Comparison of ENCODE assay signal across 8 cellular contexts in the genomic region with DNA sequence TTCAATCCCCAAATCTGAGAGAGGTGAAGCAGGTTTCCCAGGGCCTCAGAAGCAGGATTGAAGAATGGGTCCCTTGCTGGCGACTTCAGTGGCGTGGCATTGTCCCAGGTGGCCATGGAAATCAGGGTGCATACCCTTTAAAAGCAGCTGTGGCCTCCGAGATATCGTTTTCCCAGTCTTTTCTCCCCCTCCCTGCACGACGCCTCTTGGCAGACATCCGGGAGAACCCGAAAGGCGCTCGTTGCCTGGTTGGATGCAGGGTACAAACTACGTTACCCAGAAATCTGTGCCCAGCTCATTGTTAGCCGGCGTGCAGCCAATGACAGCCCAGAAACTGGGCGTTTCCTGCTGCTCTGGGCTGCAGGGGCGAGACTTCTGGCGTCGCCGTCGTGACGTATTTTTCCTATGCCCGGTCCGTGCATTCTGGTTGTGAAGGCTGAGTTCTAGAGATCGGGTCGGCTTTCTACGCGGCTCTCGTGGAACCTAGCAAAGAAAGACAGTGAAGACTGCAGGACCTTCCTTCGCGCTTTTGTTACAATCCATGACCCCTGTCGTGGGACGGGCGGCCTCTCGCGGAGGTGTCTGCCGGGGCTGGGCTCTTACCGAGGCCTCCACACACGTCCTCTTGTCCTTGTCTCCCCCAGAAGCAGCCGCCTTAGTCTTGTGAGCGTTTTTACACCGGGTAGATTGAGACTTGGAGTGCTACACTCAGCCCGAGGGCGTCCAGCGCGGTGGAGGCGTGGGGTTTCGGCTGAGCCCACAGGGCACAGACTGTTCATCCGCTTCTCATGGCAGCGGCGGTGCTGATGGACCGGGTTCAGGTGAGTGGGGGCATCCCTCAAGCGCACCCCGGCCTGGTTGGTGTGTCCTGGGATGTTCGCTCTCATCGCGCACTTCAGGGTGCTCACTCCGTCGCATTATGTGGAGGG. TPM values are rescaled to one million over a fixed set of nuclear protein-coding genes. Genes with fewer than 3 reads are reported as not detected.
DNase-seq lines count a peak whose midpoint lies in the region; ATAC-seq and TF ChIP-seq lines count a peak whose summit lies in the region.

A gene (plus strand): TSS at position 395 of the 929 bp plus-strand sequence. CDS start 394 bp downstream, at position 789.

- H3K4me1 ChIP-seq in Karpas-422 (ENCODE audit: low read length), result peaks cover 20% of the 10 kb centered on the region
- peaks cover 7% of the 10 kb centered on the region for H3K4me1 ChIP-seq in foreskin keratinocyte
- H3K4me1 ChIP-seq in stomach, result peaks cover 11 to 26% (median 22%) of the 10 kb centered on the region in 4 donors

- POLR2A ChIA-PET in RWPE1 (lab: Yijun Ruan, JAX; ENCODE audit: low non-redundant PET), result no interaction called here

- intact Hi-C loops in stomach (cut with DNase I; ENCODE audit: low total_unique reads), result no loop called here

- H3K4me2 ChIP-seq in Karpas-422 (ENCODE audit: low read depth, low read length, poor library complexity, severe bottlenecking), result peak within 1 kb of the TSS; percentile 77

- H3K4me1 Mint-ChIP-seq in neural crest cell, result peaks cover 31% of the 10 kb centered on the region

- H3K27me3 Mint-ChIP-seq in neural crest cell (ENCODE audit: low read depth), result peaks cover 24% of the 10 kb centered on the region

- no peaks in the 10 kb centered on the region for H3K9me3 Mint-ChIP-seq in neural crest cell

- ATAC-seq in GM21825 (IDR thresholded peaks at IDR 0.05; ENCODE audit: unreplicated experiment) (peak; percentile 92), foreskin keratinocyte (peak; percentile 96)

- H3K4me3 ChIP-seq in Karpas-422 (ENCODE audit: low read length) (peak within 1 kb of the TSS; percentile 85), stomach (peak within 1 kb of the TSS; percentile 83 to 99 (median 85))

- 0 to 2% (median 2%) methylated on average over 41 to 57 of the region's 57 CpGs for WGBS in stomach, 5 donors

- CTCF ChIA-PET in RWPE1 (lab: Yijun Ruan, JAX), result interaction anchor here (0.6 to 0.7 kb wide), 2 partner anchors 12 to 16 kb away, joined by 3 to 4 read pairs; a partner anchor contains a TSS

- H3K79me2 ChIP-seq in Karpas-422 (ENCODE audit: low read length), result peaks cover 42% of the 10 kb centered on the region

- no peaks in the 10 kb centered on the region for H4K20me1 ChIP-seq in Karpas-422 (ENCODE audit: insufficient read depth, low read depth, low read length)

- H3K27me3 ChIP-seq in Karpas-422 (ENCODE audit: low read length), result no peaks in the 10 kb centered on the region
- no peaks in the 10 kb centered on the region for H3K27me3 ChIP-seq in foreskin keratinocyte
- H3K27me3 ChIP-seq in stomach, result no peaks in the 10 kb centered on the region

- no peak for TF ChIP-seq POLR2A in stomach (IDR thresholded peaks at IDR 0.05)

- peaks cover 11% of the 10 kb centered on the region; the same call in 1 of the 2 replicates for H3K9me3 ChIP-seq in Karpas-422 (ENCODE audit: low read length)
- H3K9me3 ChIP-seq in stomach, result peaks cover 4 to 39% (median 33%) of the 10 kb centered on the region in 4 donors

- TF ChIP-seq EP300 in stomach (IDR thresholded peaks at IDR 0.05), result no peak

- peak within 1 kb of the TSS; percentile 89 for H2AFZ ChIP-seq in Karpas-422 (ENCODE audit: low read length)

- peaks cover 37% of the 10 kb centered on the region for H3K36me3 ChIP-seq in Karpas-422 (ENCODE audit: insufficient read depth, low read length)
- peaks cover 23 to 37% (median 35%) of the 10 kb centered on the region in 4 donors for H3K36me3 ChIP-seq in stomach

- no peaks in the 10 kb centered on the region for H3K9me2 ChIP-seq in Karpas-422 (replicated peaks; ENCODE audit: insufficient read depth, low read length)

- TF ChIP-seq CTCF in RWPE1 (conservative IDR thresholded peaks at IDR 0.05; ENCODE audit: low read depth) (no peak), foreskin keratinocyte (conservative IDR thresholded peaks at IDR 0.05) (no peak), neural crest cell (conservative IDR thresholded peaks at IDR 0.05) (no peak), stomach (IDR thresholded peaks at IDR 0.05) (no peak)

- H3K27ac ChIP-seq in Karpas-422 (ENCODE audit: low read length), result no peak within 1 kb of the TSS
- peak within 1 kb of the TSS; percentile 71 for H3K27ac ChIP-seq in RWPE1
- H3K27ac ChIP-seq in foreskin keratinocyte, result peak within 1 kb of the TSS; percentile 52
- H3K27ac ChIP-seq in stomach, result peak within 1 kb of the TSS; percentile 47 to 90 (median 83)

- DNase-seq in Daoy (ENCODE audit: low read depth), result peak; percentile 96
- peak; percentile 99 for DNase-seq in Karpas-422
- peak; percentile 96 for DNase-seq in RWPE1 (ENCODE audit: low spot score)
- peak; percentile 35 for DNase-seq in activated gamma-delta T cell (lab: John Stamatoyannopoulos, UW)
- peak; percentile 82 to 91 for DNase-seq in foreskin keratinocyte
- peak; percentile 71 for DNase-seq in neural crest cell (ENCODE audit: low read depth, low spot score)
- DNase-seq in stomach, result peak; percentile 93

- peak within 1 kb of the TSS; percentile 100 for H3K4me3 Mint-ChIP-seq in neural crest cell

- H3K27ac Mint-ChIP-seq in neural crest cell (ENCODE audit: unreplicated experiment), result peak within 1 kb of the TSS; percentile 88

- peaks cover 5% of the 10 kb centered on the region for H3K36me3 Mint-ChIP-seq in neural crest cell (ENCODE audit: low read depth)

- H3K9ac ChIP-seq in Karpas-422 (ENCODE audit: low read length), result peak within 1 kb of the TSS; percentile 79

RNA-seq across cellular contexts. Expression of the gene that starts here (rescaled TPM):
- total RNA-seq in Daoy (2014; rRNA removed; shearing (Covaris generic)), result 5.7 and 6.2 TPM in 2 replicates
- total RNA-seq in Karpas-422 (2014; rRNA removed; shearing (Covaris generic); ENCODE audit: low replicate concordance), result 6.9 and 10.0 TPM in 2 replicates
- total RNA-seq in foreskin keratinocyte, result 8.7 and 9.6 TPM in 2 replicates
- 2.4 and 2.7 TPM in 2 replicates for polyA plus RNA-seq in foreskin keratinocyte
- total RNA-seq in neural crest cell, result 10.9 and 11.3 TPM in 2 replicates
- 10 to 100 TPM in 2 of 5 donors, 1 to 10 TPM in 2, not detected in 1; 1.2 to 16.1 (median 8.2) TPM for total RNA-seq in stomach
- 1 to 10 TPM; 1.2 to 3.4 (median 1.3) TPM for polyA plus RNA-seq in stomach

Comparison
In these comparisons a context has a peak if more than half of its experiments do, and no peak if none do; other contexts are left out.
1. DNase-seq: peak in every context shown above with its lines; median percentile 99 in Karpas-422; 96 in Daoy; 96 in RWPE1; 93 in stomach; 86 in foreskin keratinocyte; 71 in neural crest cell; 35 in activated gamma-delta T cell.